8 cellular contexts compared by ENCODE assay signal in genomic region chr14:50666772-50667490, GRCh38. TPM values are rescaled to one million over a fixed set of nuclear protein-coding genes. Genes with fewer than 3 reads are reported as not detected.
A peak's percentile ranks its signal among the peaks of the same experiment; 100 is the strongest.
DNase-seq lines count a peak whose midpoint lies in the region; FAIRE-seq and TF ChIP-seq lines count a peak whose summit lies in the region.

No MANE protein-coding gene starts in this region.

- H3K27me3 ChIP-seq in OCI-LY1 (ENCODE audit: insufficient read depth, low read length) (no peaks in the 10 kb centered on the region), iPS-15b (ENCODE audit: control insufficient read depth, insufficient read depth, low read length) (no peaks in the 10 kb centered on the region), skeletal muscle satellite cell (ENCODE audit: control insufficient read depth, insufficient read depth, low read length) (no peaks in the 10 kb centered on the region)

- H3K4me3 ChIP-seq in AG09309 (ENCODE audit: control insufficient read depth, low read depth, low read length) (peak overlapping the region; percentile 79), OCI-LY1 (ENCODE audit: low read depth, low read length, poor library complexity, severe bottlenecking) (peak overlapping the region; percentile 67), astrocyte of the cerebellum (ENCODE audit: low read depth, low read length) (peak overlapping the region; percentile 88), iPS-15b (ENCODE audit: low read depth, low read length) (peak overlapping the region; percentile 58), skeletal muscle satellite cell (ENCODE audit: low read length) (peak overlapping the region; percentile 77)

- TF ChIP-seq POLR2A in GM12891 (IDR thresholded peaks at IDR 0.05; ENCODE audit: low read depth, low read length): no peak

- peak; percentile 62 for FAIRE-seq in GM12891 (lab: Jason Lieb, UNC)

- H3K27ac ChIP-seq in OCI-LY1 (ENCODE audit: low read depth, low read length, poor library complexity, severe bottlenecking): peak overlapping the region; percentile 59

- H3K9ac ChIP-seq in OCI-LY1 (ENCODE audit: low read length) (peak overlapping the region; percentile 51), iPS-15b (ENCODE audit: low read depth, low read length) (peak overlapping the region; percentile 18), skeletal muscle satellite cell (ENCODE audit: low read depth, low read length) (peak overlapping the region; percentile 98)

- H3K36me3 ChIP-seq in OCI-LY1 (ENCODE audit: insufficient read depth, low read length) (peaks cover 7% of the 10 kb centered on the region), iPS-15b (ENCODE audit: control insufficient read depth, insufficient read depth, low read length) (no peaks in the 10 kb centered on the region), skeletal muscle satellite cell (ENCODE audit: insufficient read depth, low read length) (peaks cover 5% of the 10 kb centered on the region)

- H3K4me1 ChIP-seq in OCI-LY1 (ENCODE audit: insufficient read depth, low read length, severe bottlenecking) (peaks cover 38% of the 10 kb centered on the region), iPS-15b (ENCODE audit: control insufficient read depth, insufficient read depth, low read length) (peaks cover 15% of the 10 kb centered on the region), skeletal muscle satellite cell (ENCODE audit: control insufficient read depth, insufficient read depth, low read length) (peaks cover 12% of the 10 kb centered on the region)

- DNase-seq in AG09309 (ENCODE audit: low read depth) (no peak), GM12891 (ENCODE audit: insufficient read length, low spot score) (no peak), astrocyte of the cerebellum (ENCODE audit: low read depth) (peak; percentile 42), DMS153 (lab: John Stamatoyannopoulos, UW) (no peak), NCI-H774 (lab: John Stamatoyannopoulos, UW) (no peak)

- TF ChIP-seq CTCF in AG09309 (IDR thresholded peaks at IDR 0.05; ENCODE audit: control insufficient read depth, insufficient read depth, low read depth, low read length, missing control alignments) (no peak), OCI-LY1 (IDR thresholded peaks at IDR 0.05; ENCODE audit: low read length) (no peak), astrocyte of the cerebellum (IDR thresholded peaks at IDR 0.05; ENCODE audit: low read depth, low read length, missing control alignments) (no peak)

- no peaks in the 10 kb centered on the region for H4K20me1 ChIP-seq in OCI-LY1 (ENCODE audit: insufficient read depth, low read length)

- no peaks in the 10 kb centered on the region for H3F3A ChIP-seq in OCI-LY1 (ENCODE audit: insufficient read depth, low read length)

- H2AFZ ChIP-seq in OCI-LY1 (ENCODE audit: low read length): no peak overlapping the region

- H3K9me3 ChIP-seq in OCI-LY1 (ENCODE audit: low read length): no peaks in the 10 kb centered on the region
- H3K9me3 ChIP-seq in iPS-15b (ENCODE audit: control insufficient read depth, insufficient read depth, low read length): no peaks in the 10 kb centered on the region
- no peaks in the 10 kb centered on the region for H3K9me3 ChIP-seq in skeletal muscle satellite cell (replicated peaks; ENCODE audit: low read length)

- H3K9me2 ChIP-seq in OCI-LY1 (ENCODE audit: low read depth, low read length): no peaks in the 10 kb centered on the region

- H3K79me2 ChIP-seq in OCI-LY1 (ENCODE audit: insufficient read depth, low read length): peaks cover 17% of the 10 kb centered on the region

- peak overlapping the region; percentile 82 for H3K4me2 ChIP-seq in OCI-LY1 (ENCODE audit: low read length)
- peak overlapping the region; percentile 79 for H3K4me2 ChIP-seq in skeletal muscle satellite cell (ENCODE audit: low read length)

- in situ Hi-C loops in astrocyte of the cerebellum (cut with HindIII; ENCODE audit: low sequenced_read_pairs): no loop called here

TF ChIP-seq in GM12891, 5 proteins besides CTCF, POLR2A, EP300 and RAD21:
- TF ChIP-seq SPI1 (IDR thresholded peaks at IDR 0.05; ENCODE audit: low read depth, low read length): no peak
- TF ChIP-seq PAX5 (IDR thresholded peaks at IDR 0.05; ENCODE audit: insufficient read depth, low read length, severe bottlenecking): no peak
- no peak for TF ChIP-seq POU2F2 (IDR thresholded peaks at IDR 0.05; ENCODE audit: low read depth, low read length)
- no peak for TF ChIP-seq TAF1 (IDR thresholded peaks at IDR 0.05; ENCODE audit: low read depth, low read length)
- no peak for TF ChIP-seq POLR2AphosphoS5 (IDR thresholded peaks at IDR 0.05; ENCODE audit: low read depth, low read length)
TF ChIP-seq in GM12891: peak in this region for 0.

RNA-seq across cellular contexts. Expression of gene SAV1, which starts 1.2 kb away (rescaled TPM):
- 13.0 TPM for polyA plus RNA-seq in GM12891 (2012; ENCODE audit: low read depth, missing spikeins)
- 11.4 and 15.2 TPM in 2 replicates for total RNA-seq in skeletal muscle satellite cell (2012; rRNA removed)

Comparison
In these comparisons a context has a peak if more than half of its experiments do, and no peak if none do; other contexts are left out.
1. H3K9ac ChIP-seq: peak in every context shown above with its lines; median percentile 98 in skeletal muscle satellite cell; 51 in OCI-LY1; 18 in iPS-15b.